In genomic region chr1:94926365-94926914, GRCh38 we compare ENCODE assay signal across 8 cellular contexts. TPM values are rescaled to one million over a fixed set of nuclear protein-coding genes. Genes with fewer than 3 reads are reported as not detected.
DNase-seq lines count a peak whose midpoint lies in the region; ATAC-seq, FAIRE-seq and TF ChIP-seq lines count a peak whose summit lies in the region.

No MANE protein-coding gene starts in this region.

- H3K4me3 ChIP-seq in A549 (peak overlapping the region; percentile 90), iPS DF 6.9 (ENCODE audit: low read length) (peak overlapping the region; percentile 77)

- DNase-seq in A549 (ENCODE audit: low read depth in 1 of 2, low spot score in 1 of 2) (peak; percentile 45 to 47), GM10248 (ENCODE audit: extremely low spot score) (peak; percentile 51), NCI-H345 treated with DMSO at 0.1 percent for 48 hours (lab: John Stamatoyannopoulos, UW; ENCODE audit: unreplicated experiment) (peak; percentile 14), astrocyte of the hippocampus (ENCODE audit: low read depth, low spot score) (peak; percentile 81), iPS DF 6.9 (ENCODE audit: low read depth, low spot score) (no peak), retina (peak; percentile 91), Kasumi-1 (lab: John Stamatoyannopoulos, UW) (no peak)

- peak overlapping the region; percentile 76 for H3K4me2 ChIP-seq in A549

- H3K27ac ChIP-seq in A549 (peak overlapping the region; percentile 88 to 98), iPS DF 6.9 (ENCODE audit: low read length) (no peak overlapping the region)

- no CpG with 5 or more reads among the region's 65 CpGs for WGBS in A549 (ENCODE audit: missing lambda C conversion rate)
- no CpG with 5 or more reads among the region's 65 CpGs for WGBS in iPS DF 6.9 (ENCODE audit: insufficient coverage, insufficient read length)

- TF ChIP-seq POLR2A in A549 (IDR thresholded peaks at IDR 0.05; ENCODE audit: low read length): no peak

- H3K36me3 ChIP-seq in iPS DF 6.9 (ENCODE audit: control insufficient read depth, insufficient read depth, low read length): no peaks in the 10 kb centered on the region

- peak in 1 of 2 experiments; percentile 44; a peak in 2 of 5 replicates for TF ChIP-seq RAD21 in A549 (conservative IDR thresholded peaks at IDR 0.05 in 1 of 2, IDR thresholded peaks at IDR 0.05 in 1 of 2)

- peaks cover 45% of the 10 kb centered on the region for H3K4me1 ChIP-seq in A549
- H3K4me1 ChIP-seq in iPS DF 6.9 (ENCODE audit: control insufficient read depth, insufficient read depth, low read length): peaks cover 5% of the 10 kb centered on the region; the same call in 1 of the 2 replicates

- H3K9me3 ChIP-seq in A549 (no peaks in the 10 kb centered on the region), iPS DF 6.9 (ENCODE audit: control insufficient read depth, insufficient read depth, low read length) (no peaks in the 10 kb centered on the region)

- TF ChIP-seq CTCF in A549 (IDR thresholded peaks at IDR 0.05) (peak; percentile 56), GM10248 (IDR thresholded peaks at IDR 0.05; ENCODE audit: control extremely low read depth, extremely low read depth, low read depth, missing control alignments) (peak; percentile 43)

- H3K27me3 ChIP-seq in iPS DF 6.9 (ENCODE audit: control insufficient read depth, insufficient read depth, low read length): no peaks in the 10 kb centered on the region

- POLR2A ChIA-PET in A549 (lab: Yijun Ruan, JAX): interaction anchor here (0.6 to 1.0 kb wide), 4 partner anchors 15 to 72 kb away, joined by 3 to 7 read pairs (median 3); no protein-coding TSS in a partner anchor
- POLR2A ChIA-PET in GM10248 (lab: Yijun Ruan, JAX): no interaction called here

- TF ChIP-seq EP300 in A549 (IDR thresholded peaks at IDR 0.05): no peak

- CTCF ChIA-PET in A549 (lab: Yijun Ruan, JAX): interaction anchor here (1.0 to 4.7 kb wide), 5 partner anchors 72 to 117 kb away, joined by 3 to 32 read pairs (median 8); no protein-coding TSS in a partner anchor
- CTCF ChIA-PET in GM10248 (lab: Yijun Ruan, JAX): no interaction called here

- no peak for FAIRE-seq in A549 (lab: Jason Lieb, UNC)

- ATAC-seq in A549: peak; percentile 72 to 81
- peak; percentile 16 for ATAC-seq in HG02623 (IDR thresholded peaks at IDR 0.05; ENCODE audit: unreplicated experiment)

TF ChIP-seq in A549, 52 proteins besides CTCF, POLR2A, EP300 and RAD21:
- no peak for TF ChIP-seq KDM5A (IDR thresholded peaks at IDR 0.05)
- TF ChIP-seq, protein P1, sequence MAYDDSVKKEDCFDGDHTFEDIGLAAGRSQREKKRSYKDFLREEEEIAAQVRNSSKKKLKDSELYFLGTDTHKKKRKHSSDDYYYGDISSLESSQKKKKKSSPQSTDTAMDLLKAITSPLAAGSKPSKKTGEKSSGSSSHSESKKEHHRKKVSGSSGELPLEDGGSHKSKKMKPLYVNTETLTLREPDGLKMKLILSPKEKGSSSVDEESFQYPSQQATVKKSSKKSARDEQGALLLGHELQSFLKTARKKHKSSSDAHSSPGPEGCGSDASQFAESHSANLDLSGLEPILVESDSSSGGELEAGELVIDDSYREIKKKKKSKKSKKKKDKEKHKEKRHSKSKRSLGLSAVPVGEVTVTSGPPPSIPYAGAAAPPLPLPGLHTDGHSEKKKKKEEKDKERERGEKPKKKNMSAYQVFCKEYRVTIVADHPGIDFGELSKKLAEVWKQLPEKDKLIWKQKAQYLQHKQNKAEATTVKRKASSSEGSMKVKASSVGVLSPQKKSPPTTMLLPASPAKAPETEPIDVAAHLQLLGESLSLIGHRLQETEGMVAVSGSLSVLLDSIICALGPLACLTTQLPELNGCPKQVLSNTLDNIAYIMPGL (CRISPR knock-in tag; IDR thresholded peaks at IDR 0.05; ENCODE audit: borderline replicate concordance): peak; percentile 57; the same call in 1 of the 2 replicates

RNA-seq across cellular contexts. Expression of gene CNN3, which starts 0.5 kb away (rescaled TPM):
- polyA plus RNA-seq in A549 (2011; rRNA removed) (59.8 and 61.6 TPM in 2 replicates), A549 (2017; fragmentation: RNase III; extraction: RNeasy Plus Mini Kit Qiagen cat#74134 plus additional on column Dnase treatment) (70.2 to 83.4 TPM (median 78.3 TPM) in 3 replicates)
- 24.8 and 27.4 TPM in 2 replicates for polyA plus RNA-seq in A549 (2012; cell fraction: cytosol; rRNA removed)
- polyA plus RNA-seq in A549 (2012; cell fraction: nucleus; rRNA removed): 12.9 and 13.7 TPM in 2 replicates
- polyA minus RNA-seq in A549 (2011; rRNA and poly(A)+ RNA removed): 60.2 and 64.6 TPM in 2 replicates

Comparison
In these comparisons a context has a peak if more than half of its experiments do, and no peak if none do; other contexts are left out.
1. DNase-seq: peak in A549 (2 of 2), GM10248 (single experiment), NCI-H345 treated with DMSO at 0.1 percent for 48 hours (single experiment), astrocyte of the hippocampus (single experiment) and retina (single experiment); none in iPS DF 6.9 (single experiment) and Kasumi-1 (0 of 2).